ENCODE assay signal across 1 cellular context in the genomic region with DNA sequence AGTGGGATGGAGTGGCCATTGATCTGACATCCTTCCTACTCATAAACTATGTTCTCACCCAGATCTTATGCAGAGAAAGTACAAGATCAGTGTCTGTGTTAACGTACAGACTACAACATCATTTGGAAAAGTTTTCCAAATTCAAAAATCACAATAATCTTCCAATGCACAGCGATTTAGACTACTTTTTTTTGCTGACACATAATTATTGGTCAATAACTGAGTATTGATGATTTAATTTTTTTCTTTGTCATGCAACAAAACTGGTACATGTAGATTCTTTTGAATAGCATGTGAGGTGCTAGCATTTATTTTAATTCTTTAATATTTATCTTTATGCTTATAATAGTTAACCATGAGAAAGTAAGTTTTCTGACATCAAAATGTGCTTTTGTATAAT.
A peak's percentile ranks its signal among the peaks of the same experiment; 100 is the strongest.
TF ChIP-seq lines count a peak whose summit lies in the region.

No MANE protein-coding gene starts in this region.

TF ChIP-seq in HepG2, 621 proteins besides CTCF, POLR2A, EP300 and RAD21:
- peak; percentile 86 to 95 for TF ChIP-seq MAFK (conservative IDR thresholded peaks at IDR 0.05 in 1 of 2, IDR thresholded peaks at IDR 0.05 in 1 of 2; ENCODE audit: low read length in 2 of 2)
- TF ChIP-seq ZC3H13 (CRISPR knock-in tag; IDR thresholded peaks at IDR 0.05), result no peak
- peak; percentile 92 for TF ChIP-seq MAFF (IDR thresholded peaks at IDR 0.05; ENCODE audit: low read depth, low read length)
